In the genomic region with DNA sequence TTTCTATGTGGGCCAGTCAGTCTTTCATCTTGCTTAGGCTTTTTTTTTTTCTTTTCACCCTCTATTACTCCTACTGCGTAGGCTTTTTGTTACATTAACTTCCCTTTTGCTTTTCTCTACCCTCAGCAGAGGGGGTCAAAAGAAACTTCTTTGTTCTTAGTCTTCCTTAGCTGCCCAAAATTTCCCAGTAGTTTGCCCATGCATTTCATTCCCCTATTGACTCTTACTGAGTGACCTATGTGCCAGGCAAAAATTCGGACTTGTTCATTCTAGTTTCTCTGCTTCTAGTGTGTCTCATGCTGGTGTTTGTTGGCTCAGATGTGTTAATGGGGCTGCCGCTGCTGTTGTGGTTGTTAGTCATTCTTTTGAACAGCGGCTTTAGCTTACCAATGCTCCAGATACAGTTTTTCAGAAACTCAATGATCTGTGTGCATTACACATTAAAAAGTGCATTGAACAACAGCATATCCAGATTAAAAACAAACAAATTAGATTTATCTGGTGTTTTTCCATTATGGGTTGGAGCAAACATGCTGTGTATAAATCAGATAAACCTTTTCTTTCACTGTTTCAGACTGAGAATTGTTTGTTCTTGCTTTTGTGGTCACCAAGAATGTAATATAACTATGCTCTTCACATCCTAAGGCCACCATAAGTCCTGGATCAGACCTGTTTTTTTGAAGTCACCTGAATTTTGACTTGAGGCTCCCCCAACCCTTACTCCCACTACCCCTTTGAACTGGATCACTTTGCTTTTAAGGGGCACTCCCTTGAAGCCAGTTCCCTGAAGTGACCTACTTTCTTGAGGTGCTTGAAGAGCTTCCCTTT, we compare ENCODE assay signal across 1 cellular context.
TF ChIP-seq lines count a peak whose summit lies in the region.

No MANE protein-coding gene starts in this region.

TF ChIP-seq in GM23338, 12 proteins besides CTCF, POLR2A, EP300 and RAD21 (continued from another document):
- TF ChIP-seq ZNF114 (CRISPR knock-in tag; IDR thresholded peaks at IDR 0.05) = no peak
- TF ChIP-seq, protein P1, sequence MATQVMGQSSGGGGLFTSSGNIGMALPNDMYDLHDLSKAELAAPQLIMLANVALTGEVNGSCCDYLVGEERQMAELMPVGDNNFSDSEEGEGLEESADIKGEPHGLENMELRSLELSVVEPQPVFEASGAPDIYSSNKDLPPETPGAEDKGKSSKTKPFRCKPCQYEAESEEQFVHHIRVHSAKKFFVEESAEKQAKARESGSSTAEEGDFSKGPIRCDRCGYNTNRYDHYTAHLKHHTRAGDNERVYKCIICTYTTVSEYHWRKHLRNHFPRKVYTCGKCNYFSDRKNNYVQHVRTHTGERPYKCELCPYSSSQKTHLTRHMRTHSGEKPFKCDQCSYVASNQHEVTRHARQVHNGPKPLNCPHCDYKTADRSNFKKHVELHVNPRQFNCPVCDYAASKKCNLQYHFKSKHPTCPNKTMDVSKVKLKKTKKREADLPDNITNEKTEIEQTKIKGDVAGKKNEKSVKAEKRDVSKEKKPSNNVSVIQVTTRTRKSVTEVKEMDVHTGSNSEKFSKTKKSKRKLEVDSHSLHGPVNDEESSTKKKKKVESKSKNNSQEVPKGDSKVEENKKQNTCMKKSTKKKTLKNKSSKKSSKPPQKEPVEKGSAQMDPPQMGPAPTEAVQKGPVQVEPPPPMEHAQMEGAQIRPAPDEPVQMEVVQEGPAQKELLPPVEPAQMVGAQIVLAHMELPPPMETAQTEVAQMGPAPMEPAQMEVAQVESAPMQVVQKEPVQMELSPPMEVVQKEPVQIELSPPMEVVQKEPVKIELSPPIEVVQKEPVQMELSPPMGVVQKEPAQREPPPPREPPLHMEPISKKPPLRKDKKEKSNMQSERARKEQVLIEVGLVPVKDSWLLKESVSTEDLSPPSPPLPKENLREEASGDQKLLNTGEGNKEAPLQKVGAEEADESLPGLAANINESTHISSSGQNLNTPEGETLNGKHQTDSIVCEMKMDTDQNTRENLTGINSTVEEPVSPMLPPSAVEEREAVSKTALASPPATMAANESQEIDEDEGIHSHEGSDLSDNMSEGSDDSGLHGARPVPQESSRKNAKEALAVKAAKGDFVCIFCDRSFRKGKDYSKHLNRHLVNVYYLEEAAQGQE (IDR thresholded peaks at IDR 0.05; ENCODE audit: unreplicated experiment) = no peak
- TF ChIP-seq EZH2 (IDR thresholded peaks at IDR 0.05; ENCODE audit: low read depth, unreplicated experiment) = no peak
- no peak for TF ChIP-seq ZNF331 (CRISPR knock-in tag; IDR thresholded peaks at IDR 0.05; ENCODE audit: low read depth)
- no peak for TF ChIP-seq ETS1 (IDR thresholded peaks at IDR 0.05)
- no peak for TF ChIP-seq POLR2AphosphoS5 (IDR thresholded peaks at IDR 0.05; ENCODE audit: low read depth)
TF ChIP-seq in GM23338: peak in this region for 0.
